ENCODE assay signal across 9 cellular contexts in genomic region chr5:40378431-40379175, GRCh38.
A peak's percentile ranks its signal among the peaks of the same experiment; 100 is the strongest.
DNase-seq lines count a peak whose midpoint lies in the region; ATAC-seq and TF ChIP-seq lines count a peak whose summit lies in the region.
"Had no signal": no experiment of that assay in that cellular context is flagged by ENCODE, and none has a peak within 500 bp of the region (broad histone marks: within the 10 kb centered on the region; RNA-seq: fewer than 3 reads in every experiment).

No MANE protein-coding gene starts in this region.

- H3K23me2 ChIP-seq in H9 (ENCODE audit: insufficient read length, low read depth, low read length, poor library complexity, severe bottlenecking): no peaks in the 10 kb centered on the region

- no peaks in the 10 kb centered on the region for H3K79me2 ChIP-seq in H9 (ENCODE audit: insufficient read depth, low read length)

- H3K23ac ChIP-seq in H9 (ENCODE audit: insufficient read length, low read depth, low read length): no peak overlapping the region

- no peak overlapping the region for H2AFZ ChIP-seq in H9 (ENCODE audit: low read length)

- H2BK20ac ChIP-seq in H9 (ENCODE audit: low read depth, low read length, poor library complexity, severe bottlenecking): no peak overlapping the region

- no peak overlapping the region for H3K56ac ChIP-seq in H9 (ENCODE audit: insufficient read length, low read depth, low read length)

- H3K27ac ChIP-seq in upper lobe of right lung (peak overlapping the region; percentile 4), H9 (ENCODE audit: insufficient read length, low read depth, low read length) (no peak overlapping the region)

- peak; percentile 80 for ATAC-seq in HG02981 (IDR thresholded peaks at IDR 0.05; ENCODE audit: unreplicated experiment)
- peak; percentile 70 for ATAC-seq in upper lobe of right lung
- no peak for ATAC-seq in left ventricle myocardium superior

- H3K4me1 ChIP-seq in upper lobe of right lung (peaks cover 3% of the 10 kb centered on the region), H9 (ENCODE audit: insufficient read depth, low read length) (no peaks in the 10 kb centered on the region)

- no peaks in the 10 kb centered on the region for H3K79me1 ChIP-seq in H9 (ENCODE audit: insufficient read depth, low read depth, low read length, poor library complexity, severe bottlenecking)

- no peaks in the 10 kb centered on the region for H3K27me3 Mint-ChIP-seq in activated naive CD4-positive, alpha-beta T cell treated with anti-CD3 and anti-CD28 coated beads, Interleukin-2, amount 50 U/mL, for 24 hours
- no peaks in the 10 kb centered on the region for H3K27me3 Mint-ChIP-seq in H9 (ENCODE audit: low read depth)

- no peak overlapping the region for H2BK120ac ChIP-seq in H9 (ENCODE audit: low read depth, low read length, poor library complexity, severe bottlenecking)

- no peak for DNase-seq in activated naive CD4-positive, alpha-beta T cell treated with anti-CD3 and anti-CD28 coated beads, Interleukin-2, amount 50 U/mL, for 16 hours
- DNase-seq in RPMI7951 (ENCODE audit: low read depth): peak; percentile 46
- no peak for DNase-seq in upper lobe of right lung
- DNase-seq in NCI-H1048 (lab: John Stamatoyannopoulos, UW): no peak
- DNase-seq in H9: no peak
- no peak for DNase-seq in left ventricle myocardium superior
- DNase-seq: stimulated activated CD4-positive, alpha-beta T cell treated with anti-CD3 and anti-CD28 coated beads, Interleukin-4, amount 100 ng/mL, for 4 hours had no signal

- H3K4me3 ChIP-seq in upper lobe of right lung: no peak overlapping the region

- H4K91ac ChIP-seq in H9 (ENCODE audit: insufficient read length, low read depth, low read length): no peak overlapping the region

- H2BK12ac ChIP-seq in H9 (ENCODE audit: insufficient read length, low read depth, low read length): no peak overlapping the region

- H2BK15ac ChIP-seq in H9 (ENCODE audit: low read depth, low read length): no peak overlapping the region

- H3K27me3 ChIP-seq in upper lobe of right lung (no peaks in the 10 kb centered on the region), H9 (ENCODE audit: insufficient read depth, low read length) (no peaks in the 10 kb centered on the region)

- no peak overlapping the region for H3K4ac ChIP-seq in H9 (ENCODE audit: low read depth, low read length)

- H4K20me1 ChIP-seq in H9 (ENCODE audit: control insufficient read depth, insufficient read depth, insufficient read length): no peaks in the 10 kb centered on the region

- intact Hi-C loops in upper lobe of right lung (cut with DNase I): no loop called here
- intact Hi-C loops in left ventricle myocardium superior (cut with micrococcal nuclease): no loop called here

- no peaks in the 10 kb centered on the region for H3K9me3 ChIP-seq in upper lobe of right lung
- H3K9me3 ChIP-seq in H9 (ENCODE audit: control insufficient read depth, low read depth, low read length): no peaks in the 10 kb centered on the region

- no peaks in the 10 kb centered on the region for H3K36me3 ChIP-seq in upper lobe of right lung

- H3K18ac ChIP-seq in H9 (ENCODE audit: insufficient read length, low read depth, low read length): no peak overlapping the region

- no peak overlapping the region for H2BK5ac ChIP-seq in H9 (ENCODE audit: insufficient read length, low read length)

- H4K5ac ChIP-seq in H9 (ENCODE audit: insufficient read length, low read depth, low read length): no peak overlapping the region

- H3K27ac Mint-ChIP-seq in activated naive CD4-positive, alpha-beta T cell treated with anti-CD3 and anti-CD28 coated beads, Interleukin-2, amount 50 U/mL, for 24 hours: peak overlapping the region; percentile 93
- no peak overlapping the region for H3K27ac Mint-ChIP-seq in H9

- no peak overlapping the region for H2AK5ac ChIP-seq in H9 (ENCODE audit: insufficient read length, low read length)

- H3K36me3 Mint-ChIP-seq in activated naive CD4-positive, alpha-beta T cell treated with anti-CD3 and anti-CD28 coated beads, Interleukin-2, amount 50 U/mL, for 24 hours: peaks cover 5% of the 10 kb centered on the region
- no peaks in the 10 kb centered on the region for H3K36me3 Mint-ChIP-seq in H9 (ENCODE audit: insufficient read depth in 1 of 3, low read depth in 3 of 3)

- H3K4me2 ChIP-seq in H9 (ENCODE audit: insufficient read depth, insufficient read length, low read length): no peak overlapping the region

- H4K8ac ChIP-seq in H9 (replicated peaks; ENCODE audit: insufficient read length, low read depth, low read length): no peak overlapping the region

- no peak overlapping the region for H3K9ac ChIP-seq in H9 (ENCODE audit: extremely low read depth, insufficient read length, low read length)

- H3K4me1 Mint-ChIP-seq in activated naive CD4-positive, alpha-beta T cell treated with anti-CD3 and anti-CD28 coated beads, Interleukin-2, amount 50 U/mL, for 24 hours: peaks cover 50% of the 10 kb centered on the region
- no peaks in the 10 kb centered on the region for H3K4me1 Mint-ChIP-seq in H9

- no peak for TF ChIP-seq CTCF in upper lobe of right lung (IDR thresholded peaks at IDR 0.05)
- TF ChIP-seq CTCF in H9 (conservative IDR thresholded peaks at IDR 0.05): no peak

- no peak overlapping the region for H3T11ph ChIP-seq in H9 (ENCODE audit: low read length)

- peak overlapping the region; percentile 51 for H3K4me3 Mint-ChIP-seq in activated naive CD4-positive, alpha-beta T cell treated with anti-CD3 and anti-CD28 coated beads, Interleukin-2, amount 50 U/mL, for 24 hours
- no peak overlapping the region for H3K4me3 Mint-ChIP-seq in H9

- H3K14ac ChIP-seq in H9 (ENCODE audit: insufficient read depth, low read length): no peak overlapping the region

- WGBS in H9 (ENCODE audit: extremely low coverage, insufficient read length, low lambda C conversion rate): no CpG with 5 or more reads among the region's 6 CpGs

- H3K9me3 Mint-ChIP-seq in activated naive CD4-positive, alpha-beta T cell treated with anti-CD3 and anti-CD28 coated beads, Interleukin-2, amount 50 U/mL, for 24 hours: no peaks in the 10 kb centered on the region
- peaks cover 0 to 2% of the 10 kb centered on the region in 2 experiments; a peak in 1 of 5 replicates for H3K9me3 Mint-ChIP-seq in H9
